In genomic region chr16:71353736-71354135, GRCh38 we compare ENCODE assay signal across 24 cellular contexts. TPM values are rescaled to one million over a fixed set of nuclear protein-coding genes. Genes with fewer than 3 reads are reported as not detected.
"Had no signal": no experiment of that assay in that cellular context is flagged by ENCODE, and none has a peak within 500 bp of the region (broad histone marks: within the 10 kb centered on the region; RNA-seq: fewer than 3 reads in every experiment).

No MANE protein-coding gene starts in this region.

- H3K27me3 Mint-ChIP-seq: activated CD4-positive, alpha-beta T cell treated with anti-CD3 and anti-CD28 coated beads, Interleukin-2, amount 10 ng/mL, durations not matched to agents 7 days and 5 days had no signal

- H3K4me1 Mint-ChIP-seq: activated CD4-positive, alpha-beta T cell treated with anti-CD3 and anti-CD28 coated beads, Interleukin-2, amount 10 ng/mL, durations not matched to agents 7 days and 5 days had no signal

- H3K27me3 ChIP-seq: vagina had no signal

- H3K36me3 ChIP-seq: tibial artery, vagina had no signal

- ATAC-seq: effector memory CD8-positive, alpha-beta T cell; left cardiac atrium; natural killer cell; right cardiac atrium; stimulated activated naive B cell treated with anti-CD40 and anti-IgM and Interleukin-4, amounts not matched to agents 10 μg/mL and 1 μg/mL and 100 μg/mL, for 72 hours had no signal

- H3K9me3 Mint-ChIP-seq: activated CD4-positive, alpha-beta T cell treated with anti-CD3 and anti-CD28 coated beads, Interleukin-2, amount 10 ng/mL, durations not matched to agents 7 days and 5 days; activated naive CD8-positive, alpha-beta T cell treated with anti-CD3 and anti-CD28 coated beads for 36 hours; activated T-helper 1 cell treated with anti-CD3 and anti-CD28 coated beads, Interleukin-12 subunit alpha, Interleukin-12 subunit beta, Interleukin-2, Interleukin-4 antibody, amounts not matched to agents 30 ng/mL and 10 ng/mL and 1 ng/mL, durations not matched to agents 14 hours and 24 hours and 36 hours; central memory CD8-positive, alpha-beta T cell; effector memory CD8-positive, alpha-beta T cell; immature natural killer cell; natural killer cell; stimulated activated naive B cell treated with anti-CD40 and anti-IgM and Interleukin-4, amounts not matched to agents 10 μg/mL and 1 μg/mL and 100 μg/mL, for 72 hours had no signal

- H3K9me3 ChIP-seq: tibial artery, vagina had no signal

- H3K27ac Mint-ChIP-seq: activated CD4-positive, alpha-beta T cell treated with anti-CD3 and anti-CD28 coated beads, Interleukin-2, amount 10 ng/mL, durations not matched to agents 7 days and 5 days; activated naive CD8-positive, alpha-beta T cell treated with anti-CD3 and anti-CD28 coated beads for 36 hours; activated T-helper 1 cell treated with anti-CD3 and anti-CD28 coated beads, Interleukin-12 subunit alpha, Interleukin-12 subunit beta, Interleukin-2, Interleukin-4 antibody, amounts not matched to agents 30 ng/mL and 10 ng/mL and 1 ng/mL, durations not matched to agents 14 hours and 24 hours and 36 hours; effector memory CD8-positive, alpha-beta T cell; immature natural killer cell; natural killer cell; progenitor cell of endocrine pancreas; stimulated activated naive B cell treated with anti-CD40 and anti-IgM and Interleukin-4, amounts not matched to agents 10 μg/mL and 1 μg/mL and 100 μg/mL, for 72 hours had no signal

- DNase-seq: activated CD4-positive, alpha-beta T cell treated with anti-CD3 and anti-CD28 coated beads, Interleukin-2, amount 10 ng/mL, durations not matched to agents 7 days and 5 days; activated CD4-positive, CD25-positive, alpha-beta regulatory T cell; activated naive CD8-positive, alpha-beta T cell treated with anti-CD3 and anti-CD28 coated beads for 36 hours; amygdala; dermis blood vessel endothelial cell; effector memory CD8-positive, alpha-beta T cell; foreskin melanocyte; head of caudate nucleus; immature natural killer cell; left cardiac atrium; mammary epithelial cell; natural killer cell; right cardiac atrium; stimulated activated CD4-positive, alpha-beta T cell treated with anti-CD3 and anti-CD28 coated beads, Interleukin-15, amount 100 ng/mL, for 24 hours; stimulated activated CD4-positive, alpha-beta T cell treated with anti-CD3 and anti-CD28 coated beads, Interleukin-4, amount 100 ng/mL, for 1 hour; stimulated activated naive B cell treated with anti-CD40 and anti-IgM and Interleukin-4, amounts not matched to agents 10 μg/mL and 1 μg/mL and 100 μg/mL, for 72 hours; tibial artery had no signal

- H3K4me3 ChIP-seq: skin epidermis, tibial artery, vagina had no signal

- H3K27ac ChIP-seq: skin epidermis, tibial artery, vagina had no signal

- H3K36me3 Mint-ChIP-seq: activated naive CD8-positive, alpha-beta T cell treated with anti-CD3 and anti-CD28 coated beads for 36 hours; brain; immature natural killer cell; natural killer cell; stimulated activated naive B cell treated with anti-CD40 and anti-IgM and Interleukin-4, amounts not matched to agents 10 μg/mL and 1 μg/mL and 100 μg/mL, for 72 hours had no signal

- H3K4me3 Mint-ChIP-seq: activated CD4-positive, alpha-beta T cell treated with anti-CD3 and anti-CD28 coated beads, Interleukin-2, amount 10 ng/mL, durations not matched to agents 7 days and 5 days; activated naive CD8-positive, alpha-beta T cell treated with anti-CD3 and anti-CD28 coated beads for 36 hours; activated T-helper 1 cell treated with anti-CD3 and anti-CD28 coated beads, Interleukin-12 subunit alpha, Interleukin-12 subunit beta, Interleukin-2, Interleukin-4 antibody, amounts not matched to agents 30 ng/mL and 10 ng/mL and 1 ng/mL, durations not matched to agents 14 hours and 24 hours and 36 hours; brain; central memory CD8-positive, alpha-beta T cell; effector memory CD8-positive, alpha-beta T cell; immature natural killer cell; natural killer cell; stimulated activated naive B cell treated with anti-CD40 and anti-IgM and Interleukin-4, amounts not matched to agents 10 μg/mL and 1 μg/mL and 100 μg/mL, for 72 hours had no signal

RNA-seq across cellular contexts. Expression of gene CALB2, which starts 4.8 kb away (rescaled TPM):
- total RNA-seq: activated CD4-positive, alpha-beta T cell treated with anti-CD3 and anti-CD28 coated beads, Interleukin-2, amount 10 ng/mL, durations not matched to agents 7 days and 5 days; activated naive CD8-positive, alpha-beta T cell treated with anti-CD3 and anti-CD28 coated beads for 36 hours; activated T-helper 1 cell treated with anti-CD3 and anti-CD28 coated beads, Interleukin-12 subunit alpha, Interleukin-12 subunit beta, Interleukin-2, Interleukin-4 antibody, amounts not matched to agents 30 ng/mL and 10 ng/mL and 1 ng/mL, durations not matched to agents 14 hours and 24 hours and 36 hours; dermis blood vessel endothelial cell; natural killer cell; T-helper 2 cell treated with Interferon-gamma antibody and Interleukin-4, amounts not matched to agents 100 ng/mL and 5 ng/mL, for 36 hours had no signal
- polyA plus RNA-seq: immature natural killer cell had no signal
